In genomic region chr5:1786621-1787471, GRCh38 we compare ENCODE assay signal across 13 cellular contexts.
"Had no signal": no experiment of that assay in that cellular context is flagged by ENCODE, and none has a peak within 500 bp of the region (broad histone marks: within the 10 kb centered on the region; RNA-seq: fewer than 3 reads in every experiment).

No MANE protein-coding gene starts in this region.

- H3K4me3 ChIP-seq: adrenal gland, cardiac muscle cell, hepatocyte, ovary, tibial nerve, vagina had no signal

- H3K9me3 ChIP-seq: adrenal gland, ovary, tibial nerve, vagina had no signal

- H3K27ac ChIP-seq: adrenal gland, cardiac muscle cell, hepatocyte, ovary, tibial nerve, vagina had no signal

- H3K27me3 ChIP-seq: cardiac muscle cell, hepatocyte, ovary, tibial nerve, vagina had no signal

- DNase-seq: activated B cell treated with CpG ODN at 0.5 μM for 24 hours; activated CD4-positive, alpha-beta T cell treated with anti-CD3 and anti-CD28 coated beads, Interleukin-2, amount 10 ng/mL, durations not matched to agents 7 days and 5 days; activated CD8-positive, alpha-beta memory T cell treated with anti-CD3 and anti-CD28 coated beads, Interleukin-2, amount 50 U/mL, for 48 hours; activated naive CD4-positive, alpha-beta T cell treated with anti-CD3 and anti-CD28 coated beads for 36 hours; adrenal gland; stimulated activated CD4-positive, alpha-beta T cell treated with anti-CD3 and anti-CD28 coated beads, Interleukin-2, amount 100 ng/mL, for 48 hours; stimulated activated naive B cell treated with anti-CD40 and anti-IgM and Interleukin-4, amounts not matched to agents 10 μg/mL and 1 μg/mL and 100 μg/mL, for 72 hours had no signal

- H3K4me1 ChIP-seq: adrenal gland had no signal

- ATAC-seq: esophagus mucosa; stimulated activated naive B cell treated with anti-CD40 and anti-IgM and Interleukin-4, amounts not matched to agents 10 μg/mL and 1 μg/mL and 100 μg/mL, for 72 hours had no signal

- H3K36me3 ChIP-seq: adrenal gland, cardiac muscle cell, ovary, tibial nerve, vagina had no signal
